In genomic region chr1:206661161-206661820, GRCh38 we compare ENCODE assay signal across 30 cellular contexts.
"Had no signal": no experiment of that assay in that cellular context is flagged by ENCODE, and none has a peak within 500 bp of the region (broad histone marks: within the 10 kb centered on the region; RNA-seq: fewer than 3 reads in every experiment).

No MANE protein-coding gene starts in this region.

- ATAC-seq: activated CD4-positive, CD25-positive, alpha-beta regulatory T cell treated with anti-CD3 and anti-CD28 coated beads, Interleukin-2, amount 50 U/mL, for 24 hours; activated CD8-positive, alpha-beta memory T cell treated with anti-CD3 and anti-CD28 coated beads, Interleukin-2, amount 10 ng/mL, durations not matched to agents 7 days and 5 days; activated CD8-positive, alpha-beta T cell treated with anti-CD3 and anti-CD28 coated beads, Interleukin-2, amount 10 ng/mL, durations not matched to agents 7 days and 5 days; body of pancreas; left colon; lower lobe of right lung; stimulated activated effector memory CD8-positive, alpha-beta T cell treated with anti-CD3 and anti-CD28 coated beads, Interleukin-12 subunit alpha, Interleukin-12 subunit beta, amount 100 ng/mL, for 72 hours had no signal

- H3K27me3 ChIP-seq: body of pancreas, ovary, uterus had no signal

- H3K4me1 ChIP-seq: colonic mucosa had no signal

- H3K36me3 ChIP-seq: colonic mucosa, esophagus squamous epithelium, lower lobe of right lung, ovary, sigmoid colon, thoracic aorta, uterus had no signal

- FAIRE-seq: endometrium, keratinocyte, small intestine had no signal

- H3K4me3 ChIP-seq: body of pancreas, colonic mucosa, esophagus squamous epithelium, lower lobe of right lung, ovary, sigmoid colon, thoracic aorta, uterus had no signal

- H3K27ac ChIP-seq: body of pancreas, colonic mucosa, epithelial cell of prostate, esophagus squamous epithelium, lower lobe of right lung, ovary, sigmoid colon, thoracic aorta, uterus had no signal

- H3K9me3 ChIP-seq: body of pancreas, colonic mucosa, esophagus squamous epithelium, lower lobe of right lung, ovary, sigmoid colon, thoracic aorta, uterus had no signal

- DNase-seq: activated CD4-positive, alpha-beta T cell treated with anti-CD3 and anti-CD28 coated beads, Interleukin-2, amount 50 U/mL, for 1 hour; activated CD8-positive, alpha-beta memory T cell treated with anti-CD3 and anti-CD28 coated beads, Interleukin-2, amount 10 ng/mL, durations not matched to agents 7 days and 5 days; activated CD8-positive, alpha-beta T cell treated with anti-CD3 and anti-CD28 coated beads, Interleukin-2, amount 10 ng/mL, durations not matched to agents 7 days and 5 days; activated naive CD4-positive, alpha-beta T cell; activated T-cell treated with anti-CD3 and anti-CD28 coated beads, Interleukin-2, amount 50 U/mL, for 48 hours; anterior cingulate cortex; body of pancreas; cerebellar nuclear complex; colonic mucosa; effector CD8-positive, alpha-beta T cell; esophagus squamous epithelium; foreskin melanocyte; glutamatergic neuron; hippocampal formation; left colon; lower lobe of right lung; mesendoderm; nephron progenitor cell; ovary; sigmoid colon; small intestine; stimulated activated CD4-positive, alpha-beta T cell treated with anti-CD3 and anti-CD28 coated beads, Interleukin-4, amount 100 ng/mL, for 24 hours; trophoblast cell; uterus had no signal
